ENCODE assay signal across 1 cellular context in genomic region chr10:76786673-76787072, GRCh38.
TF ChIP-seq lines count a peak whose summit lies in the region.

No MANE protein-coding gene starts in this region.

TF ChIP-seq in H1, 55 proteins besides CTCF, POLR2A, EP300 and RAD21 (continued from another document):
- no peak for TF ChIP-seq TEAD4 (IDR thresholded peaks at IDR 0.05; ENCODE audit: low read depth, low read length)
- TF ChIP-seq SIN3A (conservative IDR thresholded peaks at IDR 0.05 in 1 of 2, IDR thresholded peaks at IDR 0.05 in 1 of 2; ENCODE audit: low read depth in 1 of 2, low read length in 2 of 2) = no peak
- no peak for TF ChIP-seq RBBP5 (IDR thresholded peaks at IDR 0.05; ENCODE audit: borderline replicate concordance, low read depth, low read length)
- no peak for TF ChIP-seq SP1 (IDR thresholded peaks at IDR 0.05; ENCODE audit: low read depth, low read length)
- TF ChIP-seq SP2 (IDR thresholded peaks at IDR 0.05; ENCODE audit: low read length) = no peak
- TF ChIP-seq CEBPB (IDR thresholded peaks at IDR 0.05; ENCODE audit: low read depth, low read length) = no peak
- TF ChIP-seq TAF1 (IDR thresholded peaks at IDR 0.05; ENCODE audit: low read depth, low read length) = no peak
- TF ChIP-seq SP4 (IDR thresholded peaks at IDR 0.05; ENCODE audit: low read length) = no peak
- TF ChIP-seq, protein P1, sequence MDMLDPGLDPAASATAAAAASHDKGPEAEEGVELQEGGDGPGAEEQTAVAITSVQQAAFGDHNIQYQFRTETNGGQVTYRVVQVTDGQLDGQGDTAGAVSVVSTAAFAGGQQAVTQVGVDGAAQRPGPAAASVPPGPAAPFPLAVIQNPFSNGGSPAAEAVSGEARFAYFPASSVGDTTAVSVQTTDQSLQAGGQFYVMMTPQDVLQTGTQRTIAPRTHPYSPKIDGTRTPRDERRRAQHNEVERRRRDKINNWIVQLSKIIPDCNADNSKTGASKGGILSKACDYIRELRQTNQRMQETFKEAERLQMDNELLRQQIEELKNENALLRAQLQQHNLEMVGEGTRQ (IDR thresholded peaks at IDR 0.05; ENCODE audit: low read length) = no peak
- no peak for TF ChIP-seq SAP30 (IDR thresholded peaks at IDR 0.05; ENCODE audit: insufficient read depth, insufficient replicate concordance, low read length)
- TF ChIP-seq PHF8 (conservative IDR thresholded peaks at IDR 0.05; ENCODE audit: low read depth, low read length) = no peak
- no peak for TF ChIP-seq KDM4A (IDR thresholded peaks at IDR 0.05; ENCODE audit: low read depth, low read length, severe bottlenecking)
- no peak for TF ChIP-seq CBX8 (IDR thresholded peaks at IDR 0.05; ENCODE audit: borderline replicate concordance, low read depth, low read length)
- no peak for TF ChIP-seq JUND (IDR thresholded peaks at IDR 0.05; ENCODE audit: low read length)
- no peak for TF ChIP-seq RXRA (IDR thresholded peaks at IDR 0.05; ENCODE audit: insufficient read depth, low read depth, low read length)
- no peak for TF ChIP-seq BCL11A (IDR thresholded peaks at IDR 0.05; ENCODE audit: low read depth in 2 of 2, low read length in 2 of 2)
